In the genomic region with DNA sequence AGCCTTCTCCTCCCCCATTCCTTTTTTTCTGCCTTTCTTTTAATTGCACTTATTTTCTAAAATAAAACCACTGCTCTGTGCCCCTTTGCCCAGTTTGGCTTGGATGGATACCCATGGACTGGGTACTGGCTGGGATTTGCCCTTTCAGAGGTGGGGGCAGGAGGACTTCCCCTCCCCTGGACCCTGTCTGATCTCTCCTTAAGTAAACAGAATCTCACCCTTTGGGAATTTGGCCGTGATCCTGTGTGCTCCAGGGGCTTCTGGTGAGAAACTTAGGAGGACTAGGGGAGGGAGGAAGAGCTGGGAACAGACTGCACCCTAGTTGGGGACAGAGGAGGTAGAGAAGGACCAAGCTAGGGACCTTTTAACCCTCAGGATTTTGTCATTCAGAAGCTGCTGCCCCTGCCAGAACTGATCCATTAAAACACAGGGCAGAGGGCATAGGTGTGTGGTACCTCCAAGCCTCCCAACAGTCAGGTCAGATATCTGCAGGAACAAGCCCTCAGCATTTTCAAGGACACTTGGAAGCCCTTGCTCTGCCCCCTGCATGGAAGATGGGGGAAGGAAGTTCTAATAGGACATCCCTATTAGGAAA, we compare ENCODE assay signal across 22 cellular contexts.
"Had no signal": no experiment of that assay in that cellular context is flagged by ENCODE, and none has a peak within 500 bp of the region (broad histone marks: within the 10 kb centered on the region; RNA-seq: fewer than 3 reads in every experiment).

No MANE protein-coding gene starts in this region.

- H3K9me3 ChIP-seq: left ventricle myocardium inferior, spleen, thoracic aorta, upper lobe of left lung had no signal

- ATAC-seq: activated T-cell treated with anti-CD3 and anti-CD28 coated beads, Interleukin-2, amount 50 U/mL, for 72 hours; T-helper 17 cell had no signal

- H3K9me3 Mint-ChIP-seq: activated CD4-positive, alpha-beta memory T cell treated with anti-CD3 and anti-CD28 coated beads for 36 hours; activated naive CD4-positive, alpha-beta T cell treated with anti-CD3 and anti-CD28 coated beads, Interleukin-2, amount 10 ng/mL, durations not matched to agents 7 days and 5 days; activated T-cell treated with anti-CD3 and anti-CD28 coated beads, Interleukin-2, amount 50 U/mL, for 72 hours; immature natural killer cell; nephron had no signal

- H3K27ac ChIP-seq: cardiac muscle cell, left ventricle myocardium inferior, spleen, thoracic aorta, upper lobe of left lung had no signal

- H3K4me3 ChIP-seq: cardiac muscle cell, left ventricle myocardium inferior, spleen, thoracic aorta, upper lobe of left lung had no signal

- H3K27me3 ChIP-seq: cardiac muscle cell, upper lobe of left lung had no signal

- H3K27ac Mint-ChIP-seq: activated CD4-positive, alpha-beta memory T cell treated with anti-CD3 and anti-CD28 coated beads for 36 hours; activated naive CD4-positive, alpha-beta T cell treated with anti-CD3 and anti-CD28 coated beads, Interleukin-2, amount 10 ng/mL, durations not matched to agents 7 days and 5 days; activated T-cell treated with anti-CD3 and anti-CD28 coated beads, Interleukin-2, amount 50 U/mL, for 72 hours; immature natural killer cell; nephron; progenitor cell of endocrine pancreas; T-helper 17 cell had no signal

- H3K4me3 Mint-ChIP-seq: activated CD4-positive, alpha-beta memory T cell treated with anti-CD3 and anti-CD28 coated beads for 36 hours; activated naive CD4-positive, alpha-beta T cell treated with anti-CD3 and anti-CD28 coated beads, Interleukin-2, amount 10 ng/mL, durations not matched to agents 7 days and 5 days; activated T-cell treated with anti-CD3 and anti-CD28 coated beads, Interleukin-2, amount 50 U/mL, for 72 hours; immature natural killer cell; T-helper 17 cell had no signal

- H3K36me3 ChIP-seq: cardiac muscle cell, left ventricle myocardium inferior, thoracic aorta had no signal

- DNase-seq: activated CD4-positive, alpha-beta memory T cell treated with anti-CD3 and anti-CD28 coated beads for 36 hours; activated CD4-positive, alpha-beta T cell treated with anti-CD3 and anti-CD28 coated beads for 48 hours; activated effector memory CD4-positive, alpha-beta T cell treated with Interleukin-2 at 50 U/mL for 16 hours; activated naive CD4-positive, alpha-beta T cell treated with anti-CD3 and anti-CD28 coated beads, Interleukin-2, amount 10 ng/mL, durations not matched to agents 7 days and 5 days; activated T-cell treated with anti-CD3 and anti-CD28 coated beads, Interleukin-2, amount 50 U/mL, for 72 hours; amygdala; erythroblast; foreskin fibroblast; immature natural killer cell; kidney glomerular epithelial cell; left ventricle myocardium inferior; mammary epithelial cell; spleen; stimulated activated CD4-positive, alpha-beta T cell treated with anti-CD3 and anti-CD28 coated beads, Interleukin-4, amount 100 ng/mL, for 24 hours; stimulated activated naive CD4-positive, alpha-beta T cell treated with Interleukin-2 at 50 U/mL for 16 hours; SW 1271; T-helper 17 cell; upper lobe of left lung had no signal

- H3K27me3 Mint-ChIP-seq: activated CD4-positive, alpha-beta memory T cell treated with anti-CD3 and anti-CD28 coated beads for 36 hours; progenitor cell of endocrine pancreas; T-helper 17 cell had no signal
